In genomic region chr10:87700031-87700796, GRCh38 we compare ENCODE assay signal across 16 cellular contexts. TPM values are rescaled to one million over a fixed set of nuclear protein-coding genes. Genes with fewer than 3 reads are reported as not detected.
DNase-seq lines count a peak whose midpoint lies in the region; ATAC-seq, FAIRE-seq and TF ChIP-seq lines count a peak whose summit lies in the region.
"Had no signal": no experiment of that assay in that cellular context is flagged by ENCODE, and none has a peak within 500 bp of the region (broad histone marks: within the 10 kb centered on the region; RNA-seq: fewer than 3 reads in every experiment).

No MANE protein-coding gene starts in this region.

- ATAC-seq in omental fat pad (ENCODE audit: low FRiP score), result peak; percentile 62
- ATAC-seq in natural killer cell, result no peak
- ATAC-seq in HG02678 (IDR thresholded peaks at IDR 0.05; ENCODE audit: unreplicated experiment), result no peak
- ATAC-seq in HG02870 (IDR thresholded peaks at IDR 0.05; ENCODE audit: unreplicated experiment), result no peak
- ATAC-seq: T-cell had no signal

- DNase-seq in AG20443 (ENCODE audit: low spot score) (peak; percentile 67), RPMI7951 (ENCODE audit: low read depth) (peak; percentile 7), fibroblast of gingiva (ENCODE audit: low read depth) (peak; percentile 55), omental fat pad (ENCODE audit: low spot score) (no peak), frontal cortex (ENCODE audit: low spot score in 2 of 2) (no peak), natural killer cell (no peak)
- DNase-seq: activated CD4-positive, alpha-beta T cell treated with anti-CD3 and anti-CD28 coated beads for 1 hour; activated T-cell treated with anti-CD3 and anti-CD28 coated beads, Interleukin-2, amount 50 U/mL, for 48 hours; C1 segment of cervical spinal cord; NCI-H2171 treated with DMSO at 0.1 percent for 48 hours; stimulated activated CD4-positive, alpha-beta T cell treated with anti-CD3 and anti-CD28 coated beads, Interleukin-4, amount 100 ng/mL, for 4 hours; stimulated activated naive CD4-positive, alpha-beta T cell treated with Interleukin-2 at 50 U/mL for 16 hours; T-cell had no signal

- no peaks in the 10 kb centered on the region for H3K9me3 Mint-ChIP-seq in natural killer cell
- H3K9me3 Mint-ChIP-seq: T-cell had no signal

- H3K27me3 Mint-ChIP-seq in natural killer cell (ENCODE audit: low read depth in 2 of 2), result peaks cover 2 to 15% of the 10 kb centered on the region in 2 donors

- no peaks in the 10 kb centered on the region for H3K4me1 Mint-ChIP-seq in natural killer cell
- H3K4me1 Mint-ChIP-seq: T-cell had no signal

- H3K4me3 Mint-ChIP-seq in natural killer cell, result no peak overlapping the region
- H3K4me3 Mint-ChIP-seq: T-cell had no signal

- TF ChIP-seq CTCF in omental fat pad (IDR thresholded peaks at IDR 0.05) (no peak), natural killer cell (IDR thresholded peaks at IDR 0.05) (no peak)

- FAIRE-seq in frontal cortex (lab: Jason Lieb, UNC), result no peak
- FAIRE-seq: H1 had no signal

- H3K36me3 Mint-ChIP-seq in natural killer cell, result no peaks in the 10 kb centered on the region
- H3K36me3 Mint-ChIP-seq: T-cell had no signal

- no peak overlapping the region for H3K27ac Mint-ChIP-seq in natural killer cell
- H3K27ac Mint-ChIP-seq: T-cell had no signal

- intact Hi-C loops in natural killer cell (cut with micrococcal nuclease), result no loop called here

RNA-seq across cellular contexts. Expression of gene PAPSS2, which starts 40.5 kb away (rescaled TPM):
- 119 and 147 TPM in 2 replicates for total RNA-seq in RPMI7951 (2014; rRNA removed; shearing (Covaris generic))
- total RNA-seq in omental fat pad (100 to 1,000 TPM in 1 of 4 donors, 10 to 100 TPM in 3; 57.1 to 101 (median 67.0) TPM), frontal cortex (2.0 TPM), natural killer cell (1 to 10 TPM in 1 of 3 donors, under 1 TPM in 1, not detected in 1; 0.13 to 1.1 TPM)

Comparison
In these comparisons a context has a peak if more than half of its experiments do, and no peak if none do; other contexts are left out.
1. DNase-seq: peak in AG20443 (single experiment), RPMI7951 (single experiment) and fibroblast of gingiva (single experiment); none in omental fat pad (single experiment), frontal cortex (0 of 2) and natural killer cell (single experiment).
2. RNA of gene PAPSS2, which starts 40.5 kb away (total RNA-seq): 119 to 147 TPM in RPMI7951 and 57.1 to 101 TPM in omental fat pad; 2.0 TPM in frontal cortex (single experiment) and 0.13 to 1.1 TPM in natural killer cell; every median in the first group is over 10 times any median in the second.